Comparison of ENCODE assay signal across 8 cellular contexts in genomic region chr9:121266906-121267650, GRCh38. TPM values are rescaled to one million over a fixed set of nuclear protein-coding genes. Genes with fewer than 3 reads are reported as not detected.
DNase-seq lines count a peak whose midpoint lies in the region; ATAC-seq and TF ChIP-seq lines count a peak whose summit lies in the region.

No MANE protein-coding gene starts in this region.

- intact Hi-C loops in activated B cell treated with CpG ODN at 0.5 μM for 24 hours (cut with micrococcal nuclease) (loop anchor here (5.0 kb wide), 1 partner anchor 100 kb away; no protein-coding TSS in a partner anchor), heart left ventricle (cut with DNase I) (loop anchor here in 8 of 10 donors (5.0 to 10.0 kb wide), 7 partner anchors 40 to 115 kb away; no protein-coding TSS in a partner anchor)

- DNase-seq in GM23338 (ENCODE audit: low spot score) (no peak), activated B cell treated with CpG ODN at 0.5 μM for 24 hours (no peak), heart left ventricle (peak in 2 of 5 donors; percentile 58 to 60), retinal pigment epithelial cell (ENCODE audit: low read depth) (no peak), T1000 (lab: John Stamatoyannopoulos, UW) (no peak), NCI-H1436 treated with DMSO at 0.1 percent for 48 hours (lab: John Stamatoyannopoulos, UW) (no peak), KBM-7 (no peak)

- CTCF ChIA-PET in activated B cell treated with CpG ODN at 0.5 μM for 24 hours (lab: Charles Lee), result interaction anchor here (0.8 to 2.8 kb wide), 3 partner anchors 11 to 250 kb away, joined by 3 to 14 read pairs (median 5); no protein-coding TSS in a partner anchor

- peak overlapping the region; percentile 95 for H3K4me2 ChIP-seq in GM23338

- WGBS in heart left ventricle, 4 donors, result 66 to 75% (median 69%) methylated on average over 18 of the region's 18 CpGs

- H3K4me3 Mint-ChIP-seq in GM23338, result peak overlapping the region; percentile 81
- peak overlapping the region; percentile 84 for H3K4me3 Mint-ChIP-seq in activated B cell treated with CpG ODN at 0.5 μM for 24 hours

- no peaks in the 10 kb centered on the region for H3K9me2 ChIP-seq in GM23338 (ENCODE audit: insufficient read depth)

- POLR2A ChIA-PET in activated B cell treated with CpG ODN at 0.5 μM for 24 hours (lab: Charles Lee), result interaction anchor here (1.3 to 1.7 kb wide), 2 partner anchors 18 to 65 kb away, joined by 3 to 10 read pairs; partner anchors contain the start of gene RAB14

- no peaks in the 10 kb centered on the region for H3K9me3 ChIP-seq in heart left ventricle

- no peak overlapping the region for H3K27ac ChIP-seq in GM23338 (ENCODE audit: low read depth)
- H3K27ac ChIP-seq in heart left ventricle, result peak overlapping the region; percentile 30 to 96 (median 88)

- H3K4me3 ChIP-seq in GM23338 (peak overlapping the region; percentile 92), heart left ventricle (peak overlapping the region in 11 of 12 donors; percentile 75 to 95 (median 88)), retinal pigment epithelial cell (ENCODE audit: low read length) (peak overlapping the region; percentile 79)

- H3K4me1 Mint-ChIP-seq in GM23338 (peaks cover 56% of the 10 kb centered on the region), activated B cell treated with CpG ODN at 0.5 μM for 24 hours (peaks cover 34% of the 10 kb centered on the region)

- H3K27ac Mint-ChIP-seq in GM23338, result no peak overlapping the region
- no peak overlapping the region for H3K27ac Mint-ChIP-seq in activated B cell treated with CpG ODN at 0.5 μM for 24 hours

- in situ Hi-C loops in KBM-7 (cut with MboI; ENCODE audit: low pct_unique_long_range_greater_than_20kb, low sequenced_read_pairs), result loop anchor here (10.0 kb wide), 1 partner anchor 52 kb away; no protein-coding TSS in a partner anchor

- no peak for TF ChIP-seq POLR2A in heart left ventricle (IDR thresholded peaks at IDR 0.05)

- H2AFZ ChIP-seq in GM23338, result peak overlapping the region; percentile 99

- peaks cover 6% of the 10 kb centered on the region for H3F3A ChIP-seq in GM23338 (replicated peaks; ENCODE audit: low read depth)

- no peak for ATAC-seq in GM23338
- ATAC-seq in activated B cell treated with CpG ODN at 0.5 μM for 24 hours (ENCODE audit: low read depth), result no peak
- ATAC-seq in heart left ventricle, result peak in 1 of 4 donors; percentile 23
- ATAC-seq in HG03520 (IDR thresholded peaks at IDR 0.05; ENCODE audit: unreplicated experiment), result no peak

- no peaks in the 10 kb centered on the region for H3K36me3 Mint-ChIP-seq in GM23338 (ENCODE audit: low read depth)
- H3K36me3 Mint-ChIP-seq in activated B cell treated with CpG ODN at 0.5 μM for 24 hours (ENCODE audit: low read depth), result no peaks in the 10 kb centered on the region

- no peaks in the 10 kb centered on the region; the same call in 2 of the 3 replicates for H3K9me3 Mint-ChIP-seq in GM23338
- H3K9me3 Mint-ChIP-seq in activated B cell treated with CpG ODN at 0.5 μM for 24 hours, result no peaks in the 10 kb centered on the region

- no peaks in the 10 kb centered on the region for H3K36me3 ChIP-seq in GM23338 (ENCODE audit: insufficient read depth)
- H3K36me3 ChIP-seq in heart left ventricle, result no peaks in the 10 kb centered on the region

- H3K27me3 Mint-ChIP-seq in GM23338 (ENCODE audit: insufficient read depth, low read depth, poor library complexity) (peaks cover 16% of the 10 kb centered on the region), activated B cell treated with CpG ODN at 0.5 μM for 24 hours (no peaks in the 10 kb centered on the region)

- H4K20me1 ChIP-seq in GM23338 (replicated peaks; ENCODE audit: insufficient read depth), result no peaks in the 10 kb centered on the region

- H3K4me1 ChIP-seq in GM23338 (ENCODE audit: insufficient read depth) (peaks cover 39% of the 10 kb centered on the region), heart left ventricle (peaks cover 6 to 57% (median 46%) of the 10 kb centered on the region in 12 donors)

- TF ChIP-seq CTCF in GM23338 (conservative IDR thresholded peaks at IDR 0.05; ENCODE audit: low read depth in 2 of 2), result no peak
- no peak for TF ChIP-seq CTCF in activated B cell treated with CpG ODN at 0.5 μM for 24 hours (IDR thresholded peaks at IDR 0.05)
- no peak for TF ChIP-seq CTCF in heart left ventricle (IDR thresholded peaks at IDR 0.05)
- no peak for TF ChIP-seq CTCF in retinal pigment epithelial cell (conservative IDR thresholded peaks at IDR 0.05; ENCODE audit: low read depth, low read length)

- peaks cover 6% of the 10 kb centered on the region for H3K79me2 ChIP-seq in GM23338 (replicated peaks; ENCODE audit: insufficient read depth)

- H3K27me3 ChIP-seq in GM23338 (ENCODE audit: insufficient read depth), result peaks cover 48% of the 10 kb centered on the region
- no peaks in the 10 kb centered on the region for H3K27me3 ChIP-seq in heart left ventricle

TF ChIP-seq in GM23338, 12 proteins besides CTCF, POLR2A, EP300 and RAD21 (continues in another document):
- TF ChIP-seq POLR2AphosphoS5 (IDR thresholded peaks at IDR 0.05; ENCODE audit: low read depth) (no peak), EZH2 (IDR thresholded peaks at IDR 0.05; ENCODE audit: low read depth, unreplicated experiment) (no peak), ZNF462 (CRISPR knock-in tag; IDR thresholded peaks at IDR 0.05) (no peak)

RNA-seq across cellular contexts. Expression of gene GSN, which starts 0.9 kb away (rescaled TPM):
- 85.7 and 101 TPM in 2 replicates for total RNA-seq in GM23338 (2014; rRNA removed; shearing (Covaris generic))
- 30.2 and 38.3 TPM in 2 replicates for polyA plus RNA-seq in GM23338 (2016; fragmentation: Nextera tagmentation; extraction: Ambion mirVana)
- 21.9 and 26.5 TPM in 2 replicates for total RNA-seq in activated B cell treated with CpG ODN at 0.5 μM for 24 hours
- total RNA-seq in heart left ventricle, result 1,000 to 10,000 TPM in 2 of 9 donors, 100 to 1,000 TPM in 7; 422 to 2,088 (median 703) TPM
- polyA plus RNA-seq in heart left ventricle, result 100 to 1,000 TPM; 379 to 481 TPM
